ENCODE assay signal across 8 cellular contexts in the genomic region with DNA sequence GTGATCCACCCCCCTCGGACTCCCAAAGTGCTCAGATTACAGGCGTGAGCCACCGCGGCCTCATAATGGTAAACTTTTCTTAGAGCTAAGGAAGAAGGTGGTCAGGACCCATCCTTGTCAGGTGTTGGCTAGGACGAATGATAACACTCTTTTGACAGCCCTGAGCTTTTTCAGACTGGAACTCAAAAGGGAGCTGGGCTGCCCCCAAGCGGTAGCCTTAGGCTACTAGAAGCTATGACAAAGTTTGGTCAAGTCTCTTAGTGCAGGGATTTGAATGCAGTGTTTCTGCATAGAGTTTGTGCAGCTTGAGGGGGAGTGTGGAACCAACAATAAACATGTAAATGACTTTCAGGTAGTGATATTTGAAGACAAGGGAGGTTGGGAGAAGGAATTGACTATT. TPM values are rescaled to one million over a fixed set of nuclear protein-coding genes. Genes with fewer than 3 reads are reported as not detected.
DNase-seq lines count a peak whose midpoint lies in the region; ATAC-seq and TF ChIP-seq lines count a peak whose summit lies in the region.

No MANE protein-coding gene starts in this region.

- intact Hi-C loops in tibial artery (cut with DNase I; ENCODE audit: low total_unique reads) = no loop called here

- no peak overlapping the region for H3K27ac ChIP-seq in right atrium auricular region
- H3K27ac ChIP-seq in tibial artery = no peak overlapping the region

- TF ChIP-seq CTCF in AG10803 (conservative IDR thresholded peaks at IDR 0.05; ENCODE audit: low read length) = peak; percentile 68
- peak; percentile 70 for TF ChIP-seq CTCF in GM13977 (IDR thresholded peaks at IDR 0.05; ENCODE audit: extremely low read depth, insufficient read depth, missing control alignments)
- peak; percentile 32 to 57 for TF ChIP-seq CTCF in right atrium auricular region (IDR thresholded peaks at IDR 0.05)
- peak in 1 of 2 experiments; percentile 33 for TF ChIP-seq CTCF in tibial artery (IDR thresholded peaks at IDR 0.05)

- H3K4me1 ChIP-seq in right atrium auricular region (peaks cover 0 to 5% of the 10 kb centered on the region in 2 donors), tibial artery (peaks cover 0 to 8% (median 3%) of the 10 kb centered on the region in 4 donors)

- in situ Hi-C loops in GM13977 (cut with MboI; ENCODE audit: low pct_unique_long_range_greater_than_20kb, low sequenced_read_pairs, unreplicated experiment) = loop anchor here (10.0 kb wide), 1 partner anchor 131 kb away; no protein-coding TSS in a partner anchor

- H3K36me3 Mint-ChIP-seq in activated T-helper 17 cell treated with anti-CD3 and anti-CD28 coated beads, Interleukin-2, amount 50 U/mL, for 72 hours (ENCODE audit: low read depth) = no peaks in the 10 kb centered on the region

- H3K27me3 ChIP-seq in right atrium auricular region = no peaks in the 10 kb centered on the region
- no peaks in the 10 kb centered on the region for H3K27me3 ChIP-seq in tibial artery

- no peaks in the 10 kb centered on the region for H3K9me3 ChIP-seq in right atrium auricular region
- no peaks in the 10 kb centered on the region for H3K9me3 ChIP-seq in tibial artery

- peak; percentile 44 for ATAC-seq in activated T-helper 17 cell treated with anti-CD3 and anti-CD28 coated beads, Interleukin-2, amount 50 U/mL, for 72 hours (replicated peaks)

- no peaks in the 10 kb centered on the region for H3K4me1 Mint-ChIP-seq in activated T-helper 17 cell treated with anti-CD3 and anti-CD28 coated beads, Interleukin-2, amount 50 U/mL, for 72 hours

- no peaks in the 10 kb centered on the region for H3K36me3 ChIP-seq in right atrium auricular region
- no peaks in the 10 kb centered on the region for H3K36me3 ChIP-seq in tibial artery

- no peak overlapping the region for H3K27ac Mint-ChIP-seq in activated T-helper 17 cell treated with anti-CD3 and anti-CD28 coated beads, Interleukin-2, amount 50 U/mL, for 72 hours

- DNase-seq in AG10803 (ENCODE audit: low read depth) = peak; percentile 15
- peak; percentile 56 for DNase-seq in GM13977 (ENCODE audit: low spot score)
- DNase-seq in NOMO-1 treated with dmso at 0.1 percent for 144 hours (lab: John Stamatoyannopoulos, UW; ENCODE audit: unreplicated experiment) = peak; percentile 40
- DNase-seq in right atrium auricular region (ENCODE audit: low spot score) = no peak
- peak; percentile 62 for DNase-seq in stimulated activated CD8-positive, alpha-beta memory T cell treated with anti-CD3 and anti-CD28 coated beads, Interleukin-4, amount 100 ng/mL, for 48 hours
- no peak for DNase-seq in tibial artery
- no peak for DNase-seq in GDM1 (lab: John Stamatoyannopoulos, UW)

- H3K4me3 Mint-ChIP-seq in activated T-helper 17 cell treated with anti-CD3 and anti-CD28 coated beads, Interleukin-2, amount 50 U/mL, for 72 hours = no peak overlapping the region

- H3K4me3 ChIP-seq in AG10803 (ENCODE audit: low read length) (no peak overlapping the region), right atrium auricular region (no peak overlapping the region), tibial artery (no peak overlapping the region)

- H3K9me3 Mint-ChIP-seq in activated T-helper 17 cell treated with anti-CD3 and anti-CD28 coated beads, Interleukin-2, amount 50 U/mL, for 72 hours = no peaks in the 10 kb centered on the region

- no peaks in the 10 kb centered on the region for H3K27me3 Mint-ChIP-seq in activated T-helper 17 cell treated with anti-CD3 and anti-CD28 coated beads, Interleukin-2, amount 50 U/mL, for 72 hours

RNA-seq across cellular contexts. Expression of a gene that starts 11.8 kb away (rescaled TPM):
- 100 to 1,000 TPM in 1 of 2 donors, 10 to 100 TPM in 1; 52.3 to 149 TPM for total RNA-seq in activated T-helper 17 cell treated with anti-CD3 and anti-CD28 coated beads, Interleukin-2, amount 50 U/mL, for 72 hours
- 100 to 1,000 TPM in 1 of 2 donors, 10 to 100 TPM in 1; 81.7 to 102 TPM for total RNA-seq in right atrium auricular region

RNA-seq across cellular contexts. Expression of a gene that starts 23.3 kb away (rescaled TPM):
- under 1 TPM; 0.71 to 0.74 TPM for total RNA-seq in activated T-helper 17 cell treated with anti-CD3 and anti-CD28 coated beads, Interleukin-2, amount 50 U/mL, for 72 hours
- total RNA-seq in right atrium auricular region = 1 to 10 TPM in 1 of 2 donors, under 1 TPM in 1; 0.86 to 1.1 TPM

RNA-seq across cellular contexts. Expression of a gene that starts 23.5 kb away (rescaled TPM):
- total RNA-seq in activated T-helper 17 cell treated with anti-CD3 and anti-CD28 coated beads, Interleukin-2, amount 50 U/mL, for 72 hours = 100 to 1,000 TPM in 1 of 2 donors, 10 to 100 TPM in 1; 77.6 to 124 TPM
- 10 to 100 TPM; 19.4 to 27.9 TPM for total RNA-seq in right atrium auricular region

Comparison
In these comparisons a context has a peak if more than half of its experiments do, and no peak if none do; other contexts are left out.
1. DNase-seq: peak in AG10803 (single experiment), GM13977 (single experiment), NOMO-1 treated with dmso at 0.1 percent for 144 hours (single experiment) and stimulated activated CD8-positive, alpha-beta memory T cell treated with anti-CD3 and anti-CD28 coated beads, Interleukin-4, amount 100 ng/mL, for 48 hours (single experiment); none in right atrium auricular region (single experiment), tibial artery (0 of 2) and GDM1 (single experiment).